8 cellular contexts compared by ENCODE assay signal in the genomic region with DNA sequence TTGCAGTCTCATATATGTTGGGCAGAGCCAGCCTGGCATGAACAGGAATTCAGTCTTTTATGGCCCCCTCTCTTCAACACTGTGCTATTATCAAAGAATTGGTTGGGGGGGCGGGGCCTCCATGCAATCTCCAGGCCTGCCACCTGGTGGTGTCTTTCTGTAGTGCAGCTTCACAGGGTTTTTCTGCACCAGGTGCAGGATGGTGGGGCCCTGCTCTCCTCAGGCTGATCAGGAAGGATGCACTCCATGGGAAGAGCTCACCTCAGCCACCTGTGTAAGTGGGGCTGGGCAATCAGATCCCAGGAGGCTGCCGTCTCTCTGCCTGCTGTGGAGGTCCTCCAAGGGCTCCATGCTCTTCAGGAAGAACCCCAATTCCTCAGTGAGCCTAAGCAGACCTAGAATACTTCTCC. TPM values are rescaled to one million over a fixed set of nuclear protein-coding genes. Genes with fewer than 3 reads are reported as not detected.
A peak's percentile ranks its signal among the peaks of the same experiment; 100 is the strongest.
DNase-seq lines count a peak whose midpoint lies in the region; ATAC-seq and TF ChIP-seq lines count a peak whose summit lies in the region.

No MANE protein-coding gene starts in this region.

- no CpG with 5 or more reads among the region's 2 CpGs for WGBS in gastroesophageal sphincter (ENCODE audit: low coverage in 1 of 2), 2 donors

- H2AFZ ChIP-seq in MM.1S (ENCODE audit: low read length) (no peak overlapping the region), parathyroid adenoma (no peak overlapping the region)

- no peak overlapping the region for H3K9ac ChIP-seq in MM.1S (ENCODE audit: low read length)
- H3K9ac ChIP-seq in parathyroid adenoma, result no peak overlapping the region

- H3K9me3 ChIP-seq in MM.1S (replicated peaks; ENCODE audit: insufficient read depth, low read length), result no peaks in the 10 kb centered on the region
- no peaks in the 10 kb centered on the region for H3K9me3 ChIP-seq in gastroesophageal sphincter
- no peaks in the 10 kb centered on the region for H3K9me3 ChIP-seq in parathyroid adenoma (ENCODE audit: control insufficient read depth, low read length)

- H3F3A ChIP-seq in MM.1S (ENCODE audit: insufficient read depth, low read length), result peaks cover 6% of the 10 kb centered on the region

- no peaks in the 10 kb centered on the region for H3K9me2 ChIP-seq in MM.1S (replicated peaks; ENCODE audit: insufficient read depth, low read length)

- H3K4me1 ChIP-seq in MM.1S (ENCODE audit: low read length) (peaks cover 23% of the 10 kb centered on the region), gastroesophageal sphincter (peaks cover 0 to 76% (median 48%) of the 10 kb centered on the region in 3 donors), parathyroid adenoma (peaks cover 11% of the 10 kb centered on the region)

- H3K4me2 ChIP-seq in MM.1S (ENCODE audit: low read depth, low read length), result no peak overlapping the region
- no peak overlapping the region for H3K4me2 ChIP-seq in parathyroid adenoma (ENCODE audit: low read length)

- H3K27me3 ChIP-seq in MM.1S (replicated peaks; ENCODE audit: insufficient read depth, low read length) (no peaks in the 10 kb centered on the region), gastroesophageal sphincter (no peaks in the 10 kb centered on the region), parathyroid adenoma (ENCODE audit: control insufficient read depth, insufficient read depth, low read length) (no peaks in the 10 kb centered on the region)

- H3K36me3 ChIP-seq in MM.1S (replicated peaks; ENCODE audit: insufficient read depth, low read length) (no peaks in the 10 kb centered on the region), gastroesophageal sphincter (peaks cover 0 to 9% of the 10 kb centered on the region in 2 donors), parathyroid adenoma (ENCODE audit: control insufficient read depth, insufficient read depth, low read length) (no peaks in the 10 kb centered on the region)

- H3K4me3 ChIP-seq in MM.1S (ENCODE audit: low read length), result no peak overlapping the region
- no peak overlapping the region for H3K4me3 ChIP-seq in gastroesophageal sphincter
- no peak overlapping the region for H3K4me3 ChIP-seq in parathyroid adenoma (ENCODE audit: low read depth, low read length)

- TF ChIP-seq POLR2A in gastroesophageal sphincter (IDR thresholded peaks at IDR 0.05), result no peak

- ATAC-seq in gastroesophageal sphincter, result peak; percentile 37
- ATAC-seq in GM18868 (IDR thresholded peaks at IDR 0.05; ENCODE audit: unreplicated experiment), result no peak

- peak; percentile 91 for TF ChIP-seq CTCF in MM.1S (IDR thresholded peaks at IDR 0.05; ENCODE audit: low read length)
- peak in 3 of 4 experiments; percentile 91 to 95 (median 94) for TF ChIP-seq CTCF in gastroesophageal sphincter (IDR thresholded peaks at IDR 0.05)
- TF ChIP-seq CTCF in parathyroid adenoma (IDR thresholded peaks at IDR 0.05), result peak; percentile 84

- no peaks in the 10 kb centered on the region for H4K20me1 ChIP-seq in MM.1S (ENCODE audit: insufficient read depth, low read length)

- H3K27ac ChIP-seq in MM.1S (ENCODE audit: low read length) (no peak overlapping the region), gastroesophageal sphincter (peak overlapping the region in 2 of 4 donors; percentile 30 to 32), parathyroid adenoma (no peak overlapping the region)

- DNase-seq in GDM1 (lab: John Stamatoyannopoulos, UW), result peak; percentile 31
- DNase-seq in MM.1S, result peak; percentile 62
- peak; percentile 58 for DNase-seq in SK-N-DZ (ENCODE audit: low spot score)
- DNase-seq in activated gamma-delta T cell treated with anti-CD3 and anti-CD28 coated beads, Interleukin-2, amount 50 U/mL, for 16 hours (ENCODE audit: low read depth), result peak; percentile 79
- DNase-seq in ureter (ENCODE audit: low spot score), result peak; percentile 77

- no peak for TF ChIP-seq EP300 in gastroesophageal sphincter (IDR thresholded peaks at IDR 0.05)

- peaks cover 54% of the 10 kb centered on the region for H3K79me2 ChIP-seq in MM.1S (ENCODE audit: low read length)
- peaks cover 10% of the 10 kb centered on the region for H3K79me2 ChIP-seq in parathyroid adenoma

RNA-seq across cellular contexts. Expression of a gene that starts 16.7 kb away (rescaled TPM):
- polyA plus RNA-seq in SK-N-DZ (2014; cell fraction: cytosol; rRNA removed), result 10.9 and 14.0 TPM in 2 replicates
- polyA plus RNA-seq in SK-N-DZ (2014; cell fraction: nucleus; rRNA removed), result 7.0 and 8.6 TPM in 2 replicates
- total RNA-seq in gastroesophageal sphincter (100 to 1,000 TPM in 1 of 4 donors, 10 to 100 TPM in 3; 39.2 to 127 (median 68.6) TPM), ureter (34.2 TPM)

RNA-seq across cellular contexts. Expression of a gene that starts 28.6 kb away (rescaled TPM):
- 3.0 and 7.0 TPM in 2 replicates for polyA plus RNA-seq in SK-N-DZ (2014; cell fraction: cytosol; rRNA removed)
- polyA plus RNA-seq in SK-N-DZ (2014; cell fraction: nucleus; rRNA removed), result 0.71 and 7.9 TPM in 2 replicates
- total RNA-seq in gastroesophageal sphincter (10 to 100 TPM; 39.5 to 50.2 (median 47.3) TPM), ureter (28.9 TPM)

RNA-seq across cellular contexts. Expression of a gene that starts 45.6 kb away (rescaled TPM):
- polyA plus RNA-seq in SK-N-DZ (2014; cell fraction: cytosol; rRNA removed), result 9.2 and 13.8 TPM in 2 replicates
- polyA plus RNA-seq in SK-N-DZ (2014; cell fraction: nucleus; rRNA removed), result 8.5 and 10.5 TPM in 2 replicates
- 10 to 100 TPM; 42.0 to 68.7 (median 53.7) TPM for total RNA-seq in gastroesophageal sphincter
- 12.4 TPM for total RNA-seq in ureter
